In genomic region chr2:216083464-216084279, GRCh38 we compare ENCODE assay signal across 8 cellular contexts. TPM values are rescaled to one million over a fixed set of nuclear protein-coding genes. Genes with fewer than 3 reads are reported as not detected.
DNase-seq lines count a peak whose midpoint lies in the region; ATAC-seq and TF ChIP-seq lines count a peak whose summit lies in the region.

No MANE protein-coding gene starts in this region.

- POLR2A ChIA-PET in WTC11 (lab: Charles Lee): interaction anchor here (0.6 to 4.5 kb wide), 5 partner anchors 21 to 37 kb away, joined by 3 to 46 read pairs (median 4); partner anchors contain the start of gene XRCC5

- TF ChIP-seq CTCF in WTC11 (IDR thresholded peaks at IDR 0.05) (no peak), kidney epithelial cell (IDR thresholded peaks at IDR 0.05; ENCODE audit: insufficient read depth, low read length, poor library complexity, severe bottlenecking) (no peak)

- CTCF ChIA-PET in WTC11 (lab: Charles Lee): interaction anchor here (0.5 to 2.3 kb wide), 8 partner anchors 19 to 201 kb away, joined by 3 to 11 read pairs (median 4); partner anchors contain the start of gene XRCC5

- H3K9me3 Mint-ChIP-seq in WTC11: no peaks in the 10 kb centered on the region

- no peaks in the 10 kb centered on the region for H3K27me3 Mint-ChIP-seq in WTC11 (ENCODE audit: low read depth)

- H3K4me3 ChIP-seq in H7 (ENCODE audit: insufficient read depth, low read depth, low read length) (no peak overlapping the region), kidney epithelial cell (ENCODE audit: low read depth, low read length) (no peak overlapping the region)

- ATAC-seq in WTC11: peak; percentile 15
- ATAC-seq in HG02884 (IDR thresholded peaks at IDR 0.05; ENCODE audit: unreplicated experiment): no peak

- peaks cover 41% of the 10 kb centered on the region for H3K4me1 Mint-ChIP-seq in WTC11

- DNase-seq in AG20443 (ENCODE audit: low spot score) (peak; percentile 69), H7 (peak; percentile 65), WTC11 (ENCODE audit: low spot score) (peak; percentile 47), kidney epithelial cell (ENCODE audit: low read depth) (peak; percentile 95), SW 1271 (lab: John Stamatoyannopoulos, UW) (no peak), ureter (ENCODE audit: low spot score) (no peak)
- no peak for DNase-seq in effector CD8-positive, alpha-beta T cell (lab: John Stamatoyannopoulos, UW)

- H3K36me3 Mint-ChIP-seq in WTC11: no peaks in the 10 kb centered on the region

- H3K4me3 Mint-ChIP-seq in WTC11: peak overlapping the region; percentile 93

- H3K27me3 ChIP-seq in H7 (ENCODE audit: control insufficient read depth, insufficient read depth, low read length) (peaks cover 2% of the 10 kb centered on the region; the same call in 1 of the 2 replicates), kidney epithelial cell (ENCODE audit: control insufficient read depth, insufficient read depth, low read length) (no peaks in the 10 kb centered on the region)

- H3K36me3 ChIP-seq in H7 (replicated peaks; ENCODE audit: control insufficient read depth, insufficient read depth, low read length) (no peaks in the 10 kb centered on the region), kidney epithelial cell (ENCODE audit: control insufficient read depth, insufficient read depth, low read length) (no peaks in the 10 kb centered on the region)

- peak overlapping the region; percentile 88 for H3K27ac Mint-ChIP-seq in WTC11

TF ChIP-seq in WTC11, 78 proteins besides CTCF, POLR2A, EP300 and RAD21:
- TF ChIP-seq CREM (CRISPR knock-in tag; IDR thresholded peaks at IDR 0.05) (no peak), JAZF1 (CRISPR knock-in tag; IDR thresholded peaks at IDR 0.05) (no peak), ZNF532 (CRISPR knock-in tag; IDR thresholded peaks at IDR 0.05; ENCODE audit: borderline replicate concordance) (no peak), RORB (CRISPR knock-in tag; IDR thresholded peaks at IDR 0.05) (no peak), HMGXB4 (CRISPR knock-in tag; IDR thresholded peaks at IDR 0.05) (no peak), JUN (CRISPR knock-in tag; IDR thresholded peaks at IDR 0.05) (no peak), TCF7 (CRISPR knock-in tag; IDR thresholded peaks at IDR 0.05; ENCODE audit: low read depth) (no peak), TEAD1 (CRISPR knock-in tag; IDR thresholded peaks at IDR 0.05) (no peak), SMAD3 (CRISPR knock-in tag; IDR thresholded peaks at IDR 0.05; ENCODE audit: borderline replicate concordance) (no peak), ZNF232 (CRISPR knock-in tag; IDR thresholded peaks at IDR 0.05) (no peak), PREB (CRISPR knock-in tag; IDR thresholded peaks at IDR 0.05; ENCODE audit: borderline replicate concordance) (no peak), PRRX2 (CRISPR knock-in tag; IDR thresholded peaks at IDR 0.05) (no peak)
TF ChIP-seq in WTC11: peak in this region for 0.

RNA-seq across cellular contexts. Expression of gene TMEM169, which starts 2.0 kb away (rescaled TPM):
- 0.42 and 1.1 TPM in 2 replicates for total RNA-seq in H7 (2014; rRNA removed; shearing (Covaris generic))
- total RNA-seq in WTC11 (2021) (1.8 to 3.5 TPM (median 3.3 TPM) in 3 replicates), kidney epithelial cell (3.8 and 4.6 TPM in 2 replicates), ureter (0.21 TPM)

RNA-seq across cellular contexts. Expression of gene PECR, which starts 2.1 kb away (rescaled TPM):
- 12.1 and 15.1 TPM in 2 replicates for total RNA-seq in H7 (2014; rRNA removed; shearing (Covaris generic))
- total RNA-seq in WTC11 (2021) (13.9 to 21.3 TPM (median 19.6 TPM) in 3 replicates), kidney epithelial cell (17.6 and 18.4 TPM in 2 replicates), ureter (6.3 TPM)

RNA-seq across cellular contexts. Expression of gene XRCC5, which starts 25.5 kb away (rescaled TPM):
- total RNA-seq in H7 (2014; rRNA removed; shearing (Covaris generic)): 496 and 523 TPM in 2 replicates
- 459 to 522 TPM (median 466 TPM) in 3 replicates for total RNA-seq in WTC11 (2021)
- 284 and 285 TPM in 2 replicates for total RNA-seq in kidney epithelial cell
- total RNA-seq in ureter: 282 TPM

Comparison
In these comparisons a context has a peak if more than half of its experiments do, and no peak if none do; other contexts are left out.
1. DNase-seq: peak in AG20443 (single experiment), H7 (single experiment), WTC11 (single experiment) and kidney epithelial cell (single experiment); none in effector CD8-positive, alpha-beta T cell (single experiment), SW 1271 (0 of 2) and ureter (single experiment).